26 cellular contexts compared by ENCODE assay signal in genomic region chr3:170320471-170321121, GRCh38. TPM values are rescaled to one million over a fixed set of nuclear protein-coding genes. Genes with fewer than 3 reads are reported as not detected.
A peak's percentile ranks its signal among the peaks of the same experiment; 100 is the strongest.
DNase-seq lines count a peak whose midpoint lies in the region; ATAC-seq and TF ChIP-seq lines count a peak whose summit lies in the region.
"Had no signal": no experiment of that assay in that cellular context is flagged by ENCODE, and none has a peak within 500 bp of the region (broad histone marks: within the 10 kb centered on the region; RNA-seq: fewer than 3 reads in every experiment).

No MANE protein-coding gene starts in this region.

- ATAC-seq in esophagus mucosa = no peak
- no peak for ATAC-seq in HG02763 (IDR thresholded peaks at IDR 0.05; ENCODE audit: unreplicated experiment)
- ATAC-seq: activated T-cell treated with anti-CD3 and anti-CD28 coated beads, Interleukin-2, amount 50 U/mL, for 4 hours; GM12878; heart left ventricle; left colon; naive thymus-derived CD4-positive, alpha-beta T cell had no signal

- H3K79me2 ChIP-seq in OCI-LY1 (ENCODE audit: insufficient read depth, low read length) = no peaks in the 10 kb centered on the region

- 0 out of 2 replicates have a peak overlapping the region, but pooled peaks have one; percentile 7 for H2AFZ ChIP-seq in OCI-LY1 (ENCODE audit: low read length)

- H3K9ac ChIP-seq in OCI-LY1 (ENCODE audit: low read length) (no peak overlapping the region), endodermal cell (ENCODE audit: extremely low read depth, low read length, poor library complexity, severe bottlenecking) (peak overlapping the region; percentile 27)

- H3K9me3 Mint-ChIP-seq in Caco-2 (ENCODE audit: unreplicated experiment) = no peaks in the 10 kb centered on the region
- H3K9me3 Mint-ChIP-seq in endodermal cell = peaks cover 14% of the 10 kb centered on the region
- peaks cover 16% of the 10 kb centered on the region for H3K9me3 Mint-ChIP-seq in nephron progenitor cell
- H3K9me3 Mint-ChIP-seq: activated T-cell treated with anti-CD3 and anti-CD28 coated beads, Interleukin-2, amount 50 U/mL, for 4 hours; naive thymus-derived CD4-positive, alpha-beta T cell had no signal

- peaks cover 6% of the 10 kb centered on the region for H3K4me1 Mint-ChIP-seq in Caco-2 (ENCODE audit: low read depth, unreplicated experiment)
- H3K4me1 Mint-ChIP-seq in endodermal cell = peaks cover 27% of the 10 kb centered on the region
- peaks cover 62% of the 10 kb centered on the region for H3K4me1 Mint-ChIP-seq in nephron progenitor cell
- H3K4me1 Mint-ChIP-seq: B cell had no signal

- intact Hi-C loops in Caco-2 (cut with micrococcal nuclease; ENCODE audit: unreplicated experiment) (loop anchor here (1.0 kb wide), 1 partner anchor 11 kb away; no protein-coding TSS in a partner anchor), testis (cut with DNase I; ENCODE audit: low total_unique reads) (no loop called here)

- H3K9me3 ChIP-seq in Caco-2 (no peaks in the 10 kb centered on the region), OCI-LY1 (ENCODE audit: low read length) (no peaks in the 10 kb centered on the region), endodermal cell (ENCODE audit: control insufficient read depth, low read length) (peaks cover 11% of the 10 kb centered on the region), testis (no peaks in the 10 kb centered on the region)
- H3K9me3 ChIP-seq: breast epithelium, heart left ventricle, ovary, sigmoid colon, stomach, tibial nerve had no signal

- H3K27me3 ChIP-seq in Caco-2 (replicated peaks; ENCODE audit: control insufficient read depth, insufficient read depth, low read length) (no peaks in the 10 kb centered on the region), OCI-LY1 (ENCODE audit: insufficient read depth, low read length) (no peaks in the 10 kb centered on the region), endodermal cell (ENCODE audit: control insufficient read depth, insufficient read depth, low read length, poor library complexity, severe bottlenecking) (no peaks in the 10 kb centered on the region), testis (no peaks in the 10 kb centered on the region)
- H3K27me3 ChIP-seq: breast epithelium, heart left ventricle, ovary, sigmoid colon, stomach, tibial nerve had no signal

- CTCF ChIA-PET in Caco-2 (lab: Charles Lee) = no interaction called here

- no peak overlapping the region for H3K4me2 ChIP-seq in OCI-LY1 (ENCODE audit: low read length)

- no peaks in the 10 kb centered on the region for H3K36me3 ChIP-seq in Caco-2 (ENCODE audit: control insufficient read depth, insufficient read depth, low read length)
- no peaks in the 10 kb centered on the region; the same call in 1 of the 2 replicates for H3K36me3 ChIP-seq in OCI-LY1 (ENCODE audit: insufficient read depth, low read length)
- H3K36me3 ChIP-seq in endodermal cell (ENCODE audit: control insufficient read depth, insufficient read depth, low read length) = no peaks in the 10 kb centered on the region
- no peaks in the 10 kb centered on the region for H3K36me3 ChIP-seq in testis (ENCODE audit: low read depth, missing control alignments)
- H3K36me3 ChIP-seq: breast epithelium, heart left ventricle, ovary, sigmoid colon, stomach, tibial nerve had no signal

- no peak for TF ChIP-seq POLR2A in testis (IDR thresholded peaks at IDR 0.05)

- H3K27ac ChIP-seq in OCI-LY1 (ENCODE audit: low read depth, low read length, poor library complexity, severe bottlenecking) (no peak overlapping the region), endodermal cell (ENCODE audit: low read depth, low read length) (peak overlapping the region; percentile 34), testis (no peak overlapping the region)
- H3K27ac ChIP-seq: heart left ventricle, ovary, sigmoid colon, stomach, tibial nerve had no signal

- H3K4me3 ChIP-seq in Caco-2 (ENCODE audit: low read depth, low read length) (no peak overlapping the region), OCI-LY1 (ENCODE audit: low read depth, low read length, poor library complexity, severe bottlenecking) (no peak overlapping the region), endodermal cell (ENCODE audit: low read length) (peak overlapping the region; percentile 14), testis (no peak overlapping the region)
- H3K4me3 ChIP-seq: breast epithelium, GM12878, heart left ventricle, ovary, sigmoid colon, stomach, tibial nerve had no signal

- H3K4me1 ChIP-seq in Caco-2 (peaks cover 12% of the 10 kb centered on the region), OCI-LY1 (ENCODE audit: insufficient read depth, low read length, severe bottlenecking) (peaks cover 21% of the 10 kb centered on the region), endodermal cell (ENCODE audit: control insufficient read depth, insufficient read depth, low read length) (peaks cover 4% of the 10 kb centered on the region), testis (no peaks in the 10 kb centered on the region)
- H3K4me1 ChIP-seq: breast epithelium, sigmoid colon had no signal

- peak overlapping the region; percentile 77 for H3K27ac Mint-ChIP-seq in Caco-2 (ENCODE audit: unreplicated experiment)
- H3K27ac Mint-ChIP-seq in endodermal cell = peak overlapping the region; percentile 96
- peak overlapping the region; percentile 82 for H3K27ac Mint-ChIP-seq in nephron progenitor cell
- H3K27ac Mint-ChIP-seq: B cell had no signal

- H3K4me3 Mint-ChIP-seq in Caco-2 (ENCODE audit: unreplicated experiment) (peak overlapping the region; percentile 22), endodermal cell (peak overlapping the region; percentile 4), nephron progenitor cell (no peak overlapping the region)
- H3K4me3 Mint-ChIP-seq: activated T-cell treated with anti-CD3 and anti-CD28 coated beads, Interleukin-2, amount 50 U/mL, for 4 hours; B cell had no signal

- H3F3A ChIP-seq in OCI-LY1 (ENCODE audit: insufficient read depth, low read length) = no peaks in the 10 kb centered on the region

- POLR2A ChIA-PET in Caco-2 (lab: Charles Lee) = interaction anchor here (1.2 kb wide), 1 partner anchor 36 kb away, joined by 3 read pairs; no protein-coding TSS in a partner anchor

- H3K9me2 ChIP-seq in OCI-LY1 (ENCODE audit: low read depth, low read length) = no peaks in the 10 kb centered on the region

- BruUV-seq in Caco-2 (replicated peaks; lab: Mats Ljungman, UMichigan) = no TSS peak

- H4K20me1 ChIP-seq in OCI-LY1 (ENCODE audit: insufficient read depth, low read length) = no peaks in the 10 kb centered on the region

- H3K27me3 Mint-ChIP-seq in Caco-2 (ENCODE audit: insufficient read depth, unreplicated experiment) = no peaks in the 10 kb centered on the region
- peaks cover 3% of the 10 kb centered on the region for H3K27me3 Mint-ChIP-seq in endodermal cell (ENCODE audit: insufficient read depth)
- H3K27me3 Mint-ChIP-seq in nephron progenitor cell (ENCODE audit: low read depth, poor library complexity) = no peaks in the 10 kb centered on the region
- H3K27me3 Mint-ChIP-seq: B cell had no signal

- no peaks in the 10 kb centered on the region for H3K36me3 Mint-ChIP-seq in Caco-2 (ENCODE audit: insufficient read depth, unreplicated experiment)
- H3K36me3 Mint-ChIP-seq in endodermal cell (ENCODE audit: low read depth) = peaks cover 2% of the 10 kb centered on the region
- H3K36me3 Mint-ChIP-seq in nephron progenitor cell (ENCODE audit: low read depth) = no peaks in the 10 kb centered on the region
- H3K36me3 Mint-ChIP-seq: naive thymus-derived CD4-positive, alpha-beta T cell had no signal

- WGBS in endodermal cell (ENCODE audit: insufficient coverage in 1 of 2, insufficient read length in 1 of 2), 2 experiments = 68 to 71% methylated on average over 7 of the region's 7 CpGs
- 64% methylated on average over 7 of the region's 7 CpGs for whole genome bisulfite sequencing in testis, 2 donors

- DNase-seq in Caco-2 (peak; percentile 48 to 49), endodermal cell (peak; percentile 71), nephron progenitor cell (no peak), AG20443 (ENCODE audit: low spot score) (no peak), testis (no peak)
- DNase-seq: activated CD4-positive, alpha-beta T cell treated with anti-CD3 and anti-CD28 coated beads for 48 hours; activated naive CD4-positive, alpha-beta T cell; activated T-cell treated with anti-CD3 and anti-CD28 coated beads, Interleukin-2, amount 50 U/mL, for 4 hours; cortex of kidney; DND-41; heart left ventricle; left colon; naive thymus-derived CD4-positive, alpha-beta T cell; NCI-H2081; NCI-H226; NCI-H774; ovary; sigmoid colon; stomach had no signal

- no peak for TF ChIP-seq CTCF in Caco-2 (IDR thresholded peaks at IDR 0.05; ENCODE audit: insufficient read depth in 1 of 2, low read depth in 1 of 2, low read length in 1 of 2, severe bottlenecking in 1 of 2, unreplicated experiment in 1 of 2)
- TF ChIP-seq CTCF in OCI-LY1 (IDR thresholded peaks at IDR 0.05; ENCODE audit: low read length) = no peak
- no peak for TF ChIP-seq CTCF in endodermal cell (conservative IDR thresholded peaks at IDR 0.05)
- TF ChIP-seq CTCF in nephron progenitor cell (IDR thresholded peaks at IDR 0.05) = no peak
- TF ChIP-seq CTCF in testis (IDR thresholded peaks at IDR 0.05) = no peak

RNA-seq across cellular contexts. Expression of gene SKIL, which starts 36.9 kb away (rescaled TPM):
- total RNA-seq in Caco-2 (2022) (19.6 and 20.5 TPM in 2 replicates), endodermal cell (100 to 1,000 TPM; 147 to 174 TPM), esophagus mucosa (35.0 TPM), testis (10 to 100 TPM; 47.4 to 53.6 TPM)
- 66.6 TPM for polyA plus RNA-seq in endodermal cell (2013, experiment 1 of 2)
- polyA plus RNA-seq in endodermal cell (2013, experiment 2 of 2) = 78.0 TPM
- polyA plus RNA-seq in testis (ENCODE audit: insufficient read depth, low read depth, low replicate concordance) = 19.1 TPM

Comparison
In these comparisons a context has a peak if more than half of its experiments do, and no peak if none do; other contexts are left out.
1. DNase-seq: peak in Caco-2 (2 of 2) and endodermal cell (single experiment); none in nephron progenitor cell (single experiment), AG20443 (single experiment) and testis (single experiment).
2. Peak in every context shown above with its lines, with median percentiles within 50 percentile points of each other: H3K27ac Mint-ChIP-seq.